In genomic region chr22:21064917-21065864, GRCh38 we compare ENCODE assay signal across 17 cellular contexts. TPM values are rescaled to one million over a fixed set of nuclear protein-coding genes. Genes with fewer than 3 reads are reported as not detected.
DNase-seq lines count a peak whose midpoint lies in the region; ATAC-seq and TF ChIP-seq lines count a peak whose summit lies in the region.
"Had no signal": no experiment of that assay in that cellular context is flagged by ENCODE, and none has a peak within 500 bp of the region (broad histone marks: within the 10 kb centered on the region; RNA-seq: fewer than 3 reads in every experiment).

No MANE protein-coding gene starts in this region.

- H3K36me3 ChIP-seq in gastroesophageal sphincter: no peaks in the 10 kb centered on the region

- 57 to 62% methylated on average over 5 to 6 of the region's 13 CpGs for WGBS in gastroesophageal sphincter (ENCODE audit: low coverage in 1 of 2), 2 donors

- no peak overlapping the region for H3K27ac Mint-ChIP-seq in chondrocyte (ENCODE audit: unreplicated experiment)
- H3K27ac Mint-ChIP-seq: CD4-positive, alpha-beta memory T cell had no signal

- no peak for ATAC-seq in left ventricle myocardium superior
- ATAC-seq in omental fat pad (ENCODE audit: low FRiP score): no peak
- ATAC-seq in gastroesophageal sphincter: no peak
- ATAC-seq: GM12878, Panc1 had no signal

- H3K9me3 ChIP-seq in gastroesophageal sphincter: no peaks in the 10 kb centered on the region

- TF ChIP-seq CTCF in chondrocyte (IDR thresholded peaks at IDR 0.05): no peak
- TF ChIP-seq CTCF in omental fat pad (IDR thresholded peaks at IDR 0.05): no peak
- TF ChIP-seq CTCF in gastroesophageal sphincter (IDR thresholded peaks at IDR 0.05): no peak

- TF ChIP-seq POLR2A in gastroesophageal sphincter (IDR thresholded peaks at IDR 0.05): no peak

- DNase-seq in cardiac septum (ENCODE audit: low spot score) (peak; percentile 27), left ventricle myocardium superior (no peak), chondrocyte (ENCODE audit: low spot score) (peak; percentile 50), omental fat pad (ENCODE audit: low spot score) (peak; percentile 16), C1 segment of cervical spinal cord (lab: John Stamatoyannopoulos, UW) (no peak), NCI-H146 treated with DMSO at 0.1 percent for 48 hours (lab: John Stamatoyannopoulos, UW; ENCODE audit: unreplicated experiment) (no peak)
- DNase-seq: CD4-positive, alpha-beta memory T cell; EL; GOT3; KBM-7; NCI-H1105 treated with DMSO at 0.1 percent for 48 hours; NCI-H187; NCI-H2227 treated with DMSO at 0.1 percent for 48 hours; NCI-H510A treated with DMSO at 0.1 percent for 48 hours had no signal

- H3K27ac ChIP-seq in gastroesophageal sphincter: no peak overlapping the region

- H3K36me3 Mint-ChIP-seq in chondrocyte (ENCODE audit: low read depth): no peaks in the 10 kb centered on the region
- H3K36me3 Mint-ChIP-seq: CD4-positive, alpha-beta memory T cell had no signal

- no peaks in the 10 kb centered on the region for H3K4me1 ChIP-seq in gastroesophageal sphincter

- no peak overlapping the region for H3K4me3 Mint-ChIP-seq in chondrocyte (ENCODE audit: unreplicated experiment)
- H3K4me3 Mint-ChIP-seq: CD4-positive, alpha-beta memory T cell had no signal

- no peak overlapping the region for H3K4me3 ChIP-seq in gastroesophageal sphincter
- H3K4me3 ChIP-seq: GM12878 had no signal

- peaks cover 9% of the 10 kb centered on the region for H3K27me3 Mint-ChIP-seq in chondrocyte (ENCODE audit: low read depth)

- no peaks in the 10 kb centered on the region for H3K27me3 ChIP-seq in gastroesophageal sphincter

- TF ChIP-seq EP300 in gastroesophageal sphincter (IDR thresholded peaks at IDR 0.05): no peak

- H3K9me3 Mint-ChIP-seq in chondrocyte (ENCODE audit: low read depth): peaks cover 5% of the 10 kb centered on the region

- H3K4me1 Mint-ChIP-seq in chondrocyte (ENCODE audit: low read depth): no peaks in the 10 kb centered on the region

- intact Hi-C loops in cardiac septum (cut with DNase I): no loop called here
- intact Hi-C loops in left ventricle myocardium superior (cut with micrococcal nuclease): no loop called here

RNA-seq across cellular contexts. Expression of gene LRRC74B, which starts 19.4 kb away (rescaled TPM):
- total RNA-seq in cardiac septum (not detected), left ventricle myocardium superior (not detected), chondrocyte (not detected in 3 replicates), omental fat pad (not detected), gastroesophageal sphincter (not detected)
- total RNA-seq: CD4-positive, alpha-beta memory T cell; GM12878 had no signal

RNA-seq across cellular contexts. Expression of gene SLC7A4, which starts 32.8 kb away (rescaled TPM):
- not detected for total RNA-seq in cardiac septum
- 0.30 TPM for total RNA-seq in left ventricle myocardium superior
- total RNA-seq in chondrocyte: 0.22 to 0.28 TPM in 2 of 3 replicates, not detected in the other
- 10 to 100 TPM in 1 of 4 donors, 1 to 10 TPM in 3; 2.2 to 13.0 (median 5.8) TPM for total RNA-seq in omental fat pad
- total RNA-seq in gastroesophageal sphincter: 1 to 10 TPM in 1 of 4 donors, under 1 TPM in 3; 0.23 to 1.2 (median 0.37) TPM
- total RNA-seq: CD4-positive, alpha-beta memory T cell had no signal

RNA-seq across cellular contexts. Expression of gene P2RX6, which starts 50.2 kb away (rescaled TPM):
- total RNA-seq in cardiac septum: 5.4 TPM
- total RNA-seq in left ventricle myocardium superior: 1.8 TPM
- total RNA-seq in chondrocyte: 2.1 to 4.9 TPM (median 2.2 TPM) in 3 replicates
- total RNA-seq in omental fat pad: 1 to 10 TPM in 2 of 4 donors, not detected in 2; 1.0 to 1.9 TPM
- total RNA-seq in gastroesophageal sphincter: under 1 TPM in 3 of 4 donors, not detected in 1; 0.35 to 0.47 (median 0.40) TPM

Comparison
In these comparisons a context has a peak if more than half of its experiments do, and no peak if none do; other contexts are left out.
1. DNase-seq: peak in cardiac septum (single experiment), chondrocyte (single experiment) and omental fat pad (single experiment); none in left ventricle myocardium superior (single experiment), C1 segment of cervical spinal cord (0 of 14) and NCI-H146 treated with DMSO at 0.1 percent for 48 hours (single experiment).